In the genomic region with DNA sequence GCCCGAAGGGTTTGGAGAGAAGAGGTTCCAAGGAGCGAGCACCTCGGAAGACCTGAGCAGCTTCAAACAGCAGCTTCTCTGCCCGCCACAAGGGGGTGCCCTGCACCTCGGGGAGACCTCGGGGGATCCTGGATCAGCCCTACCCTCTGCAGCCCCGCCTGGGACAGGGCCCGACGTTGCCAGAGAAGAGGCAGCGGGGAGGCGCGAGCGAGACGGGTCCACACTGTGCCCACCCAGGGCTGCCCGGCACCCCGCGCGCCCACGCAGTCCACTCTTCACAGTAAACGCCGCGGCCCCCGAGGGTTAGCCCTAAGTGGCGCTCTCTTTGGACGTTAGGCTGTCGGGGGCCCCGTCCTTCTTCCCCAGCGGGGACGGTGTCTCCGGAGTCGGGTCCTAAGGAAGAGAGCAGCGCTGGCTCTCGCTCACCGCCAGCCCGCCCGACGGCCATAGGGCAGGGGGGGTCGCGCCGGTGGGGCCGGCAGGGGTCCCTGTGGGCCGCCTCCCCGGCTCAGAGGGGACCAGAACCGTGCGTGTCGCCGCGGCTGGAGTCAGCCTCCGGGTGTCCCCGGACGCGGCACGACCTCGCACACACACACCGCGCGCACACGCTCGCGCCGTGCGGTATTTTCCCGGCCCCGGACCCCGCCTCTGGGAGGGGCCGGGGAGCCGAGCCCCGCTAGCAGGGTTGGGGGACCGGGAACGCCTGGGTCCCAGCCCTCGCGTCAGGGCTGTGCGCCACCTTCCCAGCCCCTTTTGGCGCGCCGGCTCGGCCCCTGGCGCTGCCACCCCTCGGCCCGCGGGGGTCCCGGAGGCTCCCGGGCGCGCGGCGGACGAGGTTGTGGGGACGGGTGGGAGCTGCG, we compare ENCODE assay signal across 8 cellular contexts. TPM values are rescaled to one million over a fixed set of nuclear protein-coding genes. Genes with fewer than 3 reads are reported as not detected.
A peak's percentile ranks its signal among the peaks of the same experiment; 100 is the strongest.
DNase-seq lines count a peak whose midpoint lies in the region; ATAC-seq and TF ChIP-seq lines count a peak whose summit lies in the region.

No MANE protein-coding gene starts in this region.

- H2AFZ ChIP-seq in OCI-LY3 (ENCODE audit: low read depth, low read length) (no peak overlapping the region), neural progenitor cell (replicated peaks) (peak overlapping the region; percentile 85)

- H3K9me3 Mint-ChIP-seq in activated T-cell treated with anti-CD3 and anti-CD28 coated beads, Interleukin-2, amount 50 U/mL, for 4 hours, result no peaks in the 10 kb centered on the region
- no peaks in the 10 kb centered on the region for H3K9me3 Mint-ChIP-seq in neural progenitor cell

- peak; percentile 60 for ATAC-seq in HG03432 (IDR thresholded peaks at IDR 0.05; ENCODE audit: unreplicated experiment)
- peak; percentile 80 to 83 for ATAC-seq in activated T-cell treated with anti-CD3 and anti-CD28 coated beads, Interleukin-2, amount 50 U/mL, for 4 hours
- ATAC-seq in HG03571 (IDR thresholded peaks at IDR 0.05; ENCODE audit: unreplicated experiment), result no peak

- H3K4me3 Mint-ChIP-seq in activated T-cell treated with anti-CD3 and anti-CD28 coated beads, Interleukin-2, amount 50 U/mL, for 4 hours, result peak overlapping the region; percentile 26
- H3K4me3 Mint-ChIP-seq in neural progenitor cell, result peak overlapping the region; percentile 79

- H3K4me1 Mint-ChIP-seq in activated T-cell treated with anti-CD3 and anti-CD28 coated beads, Interleukin-2, amount 50 U/mL, for 4 hours (ENCODE audit: low read depth), result peaks cover 11% of the 10 kb centered on the region
- peaks cover 5% of the 10 kb centered on the region for H3K4me1 Mint-ChIP-seq in neural progenitor cell

- H4K20me1 ChIP-seq in OCI-LY3 (ENCODE audit: insufficient read depth, low read length) (no peaks in the 10 kb centered on the region), neural progenitor cell (ENCODE audit: low read depth) (peaks cover 9% of the 10 kb centered on the region)

- H3K4me3 ChIP-seq in OCI-LY3 (ENCODE audit: low read length) (peak overlapping the region; percentile 82; the same call in 1 of the 2 replicates), neural progenitor cell (peak overlapping the region; percentile 78), subcutaneous abdominal adipose tissue (ENCODE audit: low read depth in 1 of 5, low read length in 5 of 5) (peak overlapping the region in 4 of 5 donors; percentile 17 to 62 (median 39))

- TF ChIP-seq CTCF in OCI-LY3 (IDR thresholded peaks at IDR 0.05; ENCODE audit: low read depth, low read length) (peak; percentile 98), neural progenitor cell (IDR thresholded peaks at IDR 0.05) (peak; percentile 83)

- H3K36me3 Mint-ChIP-seq in activated T-cell treated with anti-CD3 and anti-CD28 coated beads, Interleukin-2, amount 50 U/mL, for 4 hours (ENCODE audit: insufficient read depth), result no peaks in the 10 kb centered on the region
- H3K36me3 Mint-ChIP-seq in neural progenitor cell, result peaks cover 2% of the 10 kb centered on the region

- peak overlapping the region; percentile 62; the same call in 1 of the 2 replicates for H3K9ac ChIP-seq in ES-I3 (ENCODE audit: low read depth, low read length)
- H3K9ac ChIP-seq in OCI-LY3 (ENCODE audit: low read length), result no peak overlapping the region
- no peak overlapping the region for H3K9ac ChIP-seq in neural progenitor cell
- no peak overlapping the region for H3K9ac ChIP-seq in subcutaneous abdominal adipose tissue (ENCODE audit: low read length in 5 of 5)

- H3K4me1 ChIP-seq in ES-I3 (ENCODE audit: insufficient read depth, low read length), result no peaks in the 10 kb centered on the region; the same call in 1 of the 2 replicates
- peaks cover 3% of the 10 kb centered on the region; the same call in 1 of the 2 replicates for H3K4me1 ChIP-seq in OCI-LY3 (ENCODE audit: low read length)
- peaks cover 5% of the 10 kb centered on the region for H3K4me1 ChIP-seq in neural progenitor cell
- H3K4me1 ChIP-seq in subcutaneous abdominal adipose tissue (ENCODE audit: control insufficient read depth in 5 of 5, insufficient read depth in 5 of 5, low read length in 5 of 5), result peaks cover 0 to 22% (median 16%) of the 10 kb centered on the region in 5 donors

- H3K27ac ChIP-seq in OCI-LY3 (ENCODE audit: low read length) (no peak overlapping the region), neural progenitor cell (no peak overlapping the region), subcutaneous abdominal adipose tissue (ENCODE audit: low read depth, low read length) (no peak overlapping the region)

- no peak overlapping the region for H3K27ac Mint-ChIP-seq in neural progenitor cell

- H3K4me2 ChIP-seq in OCI-LY3 (ENCODE audit: low read length) (peak overlapping the region; percentile 92), neural progenitor cell (peak overlapping the region; percentile 98)

- H3K36me3 ChIP-seq in ES-I3 (ENCODE audit: insufficient read depth, low read length) (no peaks in the 10 kb centered on the region), OCI-LY3 (replicated peaks; ENCODE audit: low read depth, low read length) (no peaks in the 10 kb centered on the region), neural progenitor cell (no peaks in the 10 kb centered on the region), subcutaneous abdominal adipose tissue (ENCODE audit: control insufficient read depth in 5 of 5, insufficient read depth in 5 of 5, low read length in 5 of 5) (no peaks in the 10 kb centered on the region)

- H3K79me2 ChIP-seq in OCI-LY3 (ENCODE audit: low read length) (no peaks in the 10 kb centered on the region), neural progenitor cell (ENCODE audit: low read depth) (no peaks in the 10 kb centered on the region)

- peaks cover 23% of the 10 kb centered on the region for H3F3A ChIP-seq in neural progenitor cell (ENCODE audit: low read depth)

- H3K27me3 ChIP-seq in OCI-LY3 (ENCODE audit: low read depth, low read length) (peaks cover 49% of the 10 kb centered on the region), neural progenitor cell (peaks cover 92% of the 10 kb centered on the region), subcutaneous abdominal adipose tissue (ENCODE audit: control insufficient read depth in 5 of 5, insufficient read depth in 4 of 5, low read length in 5 of 5) (peaks cover 48 to 74% (median 73%) of the 10 kb centered on the region in 5 donors)

- H3K27me3 Mint-ChIP-seq in activated T-cell treated with anti-CD3 and anti-CD28 coated beads, Interleukin-2, amount 50 U/mL, for 4 hours (ENCODE audit: low read depth), result peaks cover 60% of the 10 kb centered on the region
- peaks cover 71% of the 10 kb centered on the region for H3K27me3 Mint-ChIP-seq in neural progenitor cell (ENCODE audit: insufficient read depth, low read depth)

- no peaks in the 10 kb centered on the region for H3K9me3 ChIP-seq in ES-I3 (ENCODE audit: control insufficient read depth, insufficient read depth, low read length)
- H3K9me3 ChIP-seq in OCI-LY3 (ENCODE audit: insufficient read depth, low read length), result no peaks in the 10 kb centered on the region
- no peaks in the 10 kb centered on the region for H3K9me3 ChIP-seq in neural progenitor cell (ENCODE audit: low read depth)
- no peaks in the 10 kb centered on the region for H3K9me3 ChIP-seq in subcutaneous abdominal adipose tissue (ENCODE audit: control insufficient read depth in 5 of 5, low read length in 5 of 5)

- DNase-seq in activated T-cell treated with anti-CD3 and anti-CD28 coated beads, Interleukin-2, amount 50 U/mL, for 4 hours, result peak; percentile 72
- DNase-seq in fibroblast of peridontal ligament (ENCODE audit: extremely low read depth) (peak; percentile 13), neural progenitor cell (ENCODE audit: low spot score) (peak; percentile 88)

RNA-seq across cellular contexts. Expression of a gene that starts 0.9 kb away (rescaled TPM):
- total RNA-seq in activated T-cell treated with anti-CD3 and anti-CD28 coated beads, Interleukin-2, amount 50 U/mL, for 4 hours, result not detected
- 0.13 and 0.28 TPM in 2 replicates for total RNA-seq in neural progenitor cell (ENCODE audit: low replicate concordance)

Comparison
In these comparisons a context has a peak if more than half of its experiments do, and no peak if none do; other contexts are left out.
1. DNase-seq: peak in every context shown above with its lines; median percentile 88 in neural progenitor cell; 72 in activated T-cell treated with anti-CD3 and anti-CD28 coated beads, Interleukin-2, amount 50 U/mL, for 4 hours; 13 in fibroblast of peridontal ligament.